ENCODE assay signal across 8 cellular contexts in the genomic region with DNA sequence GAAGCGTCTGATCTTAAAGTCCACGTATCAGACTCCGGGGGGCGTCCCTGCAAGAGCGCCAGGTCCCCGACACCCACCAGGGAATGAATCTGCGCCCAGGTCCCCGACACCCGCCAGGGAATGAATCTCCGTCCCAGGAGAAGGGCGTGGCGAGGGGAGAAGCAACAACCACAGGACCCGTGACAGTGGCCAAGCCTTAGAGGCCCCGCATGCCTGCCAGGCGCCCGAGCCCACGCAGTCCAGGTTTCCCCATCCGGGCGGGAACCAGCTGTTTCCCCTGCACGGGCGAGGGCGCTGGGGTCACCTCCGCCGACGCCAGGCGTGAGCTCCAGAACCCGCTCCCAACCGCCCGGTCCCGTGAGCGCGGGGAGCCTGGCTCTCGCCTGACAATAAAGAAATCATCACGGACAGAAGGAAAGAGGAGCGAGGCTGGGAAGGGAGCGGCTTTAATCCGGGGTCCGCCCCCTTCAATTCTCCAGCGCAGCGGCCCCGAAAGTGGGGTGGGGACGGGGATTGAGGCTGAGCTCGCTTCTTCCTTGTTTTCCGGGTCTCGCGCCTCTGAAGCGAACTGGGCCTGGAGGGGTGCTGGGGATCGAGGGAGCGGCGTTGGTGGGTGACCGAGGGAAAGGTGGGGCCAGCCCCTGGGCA. TPM values are rescaled to one million over a fixed set of nuclear protein-coding genes. Genes with fewer than 3 reads are reported as not detected.
A peak's percentile ranks its signal among the peaks of the same experiment; 100 is the strongest.
DNase-seq lines count a peak whose midpoint lies in the region; ATAC-seq, FAIRE-seq and TF ChIP-seq lines count a peak whose summit lies in the region.

No MANE protein-coding gene starts in this region.

- DNase-seq in A673 (ENCODE audit: low spot score) (no peak), H7 (peak; percentile 70), K562 (ENCODE audit: extremely low read depth in 1 of 4, low spot score in 3 of 4) (peak in 2 of 4 experiments; percentile 18 to 30), left kidney (ENCODE audit: low read depth, low spot score) (peak; percentile 33), testis (no peak), NCI-H146 (lab: John Stamatoyannopoulos, UW) (no peak)

- peak overlapping the region; percentile 46 for H3K4me2 ChIP-seq in K562 (ENCODE audit: insufficient read depth, low read length)

- H3K4me3 ChIP-seq in A673 (ENCODE audit: low read depth, low read length, poor library complexity, severe bottlenecking), result peak overlapping the region; percentile 45
- peak overlapping the region; percentile 46 for H3K4me3 ChIP-seq in H7 (ENCODE audit: insufficient read depth, low read depth, low read length)
- peak overlapping the region; percentile 29 for H3K4me3 ChIP-seq in K562
- H3K4me3 ChIP-seq in testis, result peak overlapping the region; percentile 51 to 61

- H3K9me3 ChIP-seq in A673 (ENCODE audit: low read depth, low read length, poor library complexity, severe bottlenecking) (no peaks in the 10 kb centered on the region), K562 (replicated peaks; ENCODE audit: control insufficient read depth, insufficient read depth, low read depth, low read length) (no peaks in the 10 kb centered on the region), testis (no peaks in the 10 kb centered on the region)

- WGBS in K562 (ENCODE audit: insufficient coverage, low coverage, missing lambda C conversion rate), result 26% methylated on average over 35 of the region's 51 CpGs
- 2 to 4% methylated on average over 21 to 24 of the region's 51 CpGs for WGBS in testis, 2 donors

- H4K20me1 ChIP-seq in K562 (replicated peaks; ENCODE audit: control insufficient read depth, insufficient read depth, low read length), result no peaks in the 10 kb centered on the region

- no peaks in the 10 kb centered on the region for H3K36me3 ChIP-seq in A673 (ENCODE audit: insufficient read depth, low read length, poor library complexity, severe bottlenecking)
- no peaks in the 10 kb centered on the region for H3K36me3 ChIP-seq in H7 (replicated peaks; ENCODE audit: control insufficient read depth, insufficient read depth, low read length)
- H3K36me3 ChIP-seq in K562 (ENCODE audit: control insufficient read depth, insufficient read depth, low read length), result no peaks in the 10 kb centered on the region
- H3K36me3 ChIP-seq in testis (ENCODE audit: low read depth, missing control alignments), result no peaks in the 10 kb centered on the region

- TF ChIP-seq CTCF in A673 (conservative IDR thresholded peaks at IDR 0.05; ENCODE audit: low read depth, low read length) (no peak), K562 (IDR thresholded peaks at IDR 0.05 in 2 of 3, conservative IDR thresholded peaks at IDR 0.05 in 1 of 3; ENCODE audit: insufficient read depth in 2 of 3, low read depth in 1 of 3, low read length in 3 of 3) (no peak), testis (IDR thresholded peaks at IDR 0.05) (no peak)

- H3K27ac ChIP-seq in A673 (ENCODE audit: low read depth, low read length, poor library complexity, severe bottlenecking), result no peak overlapping the region
- no peak overlapping the region for H3K27ac ChIP-seq in K562 (ENCODE audit: extremely low read depth, low read depth, low read length)
- no peak overlapping the region for H3K27ac ChIP-seq in testis

- no peak for TF ChIP-seq RAD21 in K562 (CRISPR knock-in tag; conservative IDR thresholded peaks at IDR 0.05 in 1 of 2, IDR thresholded peaks at IDR 0.05 in 1 of 2)

- intact Hi-C loops in A673 (cut with micrococcal nuclease; ENCODE audit: unreplicated experiment) (loop anchor here (2.0 to 5.0 kb wide), 2 partner anchors 339 to 351 kb away; no protein-coding TSS in a partner anchor), K562 (cut with micrococcal nuclease) (loop anchor here (2.0 kb wide), 1 partner anchor 29 kb away; the partner anchor contains the start of gene BMS1), testis (cut with DNase I; ENCODE audit: low total_unique reads) (no loop called here)

- ATAC-seq in K562 (peak; percentile 14), HG03095 (IDR thresholded peaks at IDR 0.05; ENCODE audit: unreplicated experiment) (no peak), GM18520 (IDR thresholded peaks at IDR 0.05; ENCODE audit: unreplicated experiment) (no peak)

- BruUV-seq in A673 (replicated peaks; lab: Mats Ljungman, UMichigan) (no TSS peak), K562 (replicated peaks; lab: Mats Ljungman, UMichigan) (no TSS peak)

- peak overlapping the region; percentile 74; the same call in 1 of the 2 replicates for H2AFZ ChIP-seq in K562 (ENCODE audit: low read depth, low read length)

- no peaks in the 10 kb centered on the region for H3K9me1 ChIP-seq in K562 (ENCODE audit: control insufficient read depth, insufficient read depth, low read length)

- POLR2A ChIA-PET in A673 (lab: Charles Lee; ENCODE audit: low non-redundant PET) (no interaction called here), K562 (lab: Yijun Ruan, JAX) (interaction anchor here (1.4 kb wide), 1 partner anchor 15 kb away, joined by 4 read pairs; no protein-coding TSS in a partner anchor)

- H3K9ac ChIP-seq in K562 (ENCODE audit: insufficient read depth in 1 of 2, low read depth in 2 of 2, low read length in 2 of 2), result peak overlapping the region in 1 of 2 experiments; percentile 63; a peak in 1 of 4 replicates

- no peaks in the 10 kb centered on the region for H3K79me2 ChIP-seq in K562 (ENCODE audit: control insufficient read depth, insufficient read depth, low read length)

- H3K27me3 ChIP-seq in A673 (replicated peaks; ENCODE audit: insufficient read depth, low read depth, low read length, poor library complexity), result peaks cover 39% of the 10 kb centered on the region
- peaks cover 53% of the 10 kb centered on the region for H3K27me3 ChIP-seq in H7 (ENCODE audit: control insufficient read depth, insufficient read depth, low read length)
- H3K27me3 ChIP-seq in K562 (ENCODE audit: control insufficient read depth in 2 of 2, insufficient read depth in 2 of 2, low read length in 2 of 2), result peaks cover 0 to 26% of the 10 kb centered on the region in 2 experiments; a peak in 1 of 5 replicates
- no peaks in the 10 kb centered on the region for H3K27me3 ChIP-seq in testis

- CTCF ChIA-PET in A673 (lab: Charles Lee), result interaction anchor here (0.6 to 1.0 kb wide), 4 partner anchors 23 to 417 kb away, joined by 3 to 4 read pairs (median 3); no protein-coding TSS in a partner anchor
- CTCF ChIA-PET in K562 (lab: Yijun Ruan, JAX; ENCODE audit: low intra/inter-chr PET ratio), result no interaction called here

- TF ChIP-seq POLR2A in K562 (conservative IDR thresholded peaks at IDR 0.05), result no peak
- TF ChIP-seq POLR2A in testis (IDR thresholded peaks at IDR 0.05), result no peak

- no peak for TF ChIP-seq EP300 in K562 (IDR thresholded peaks at IDR 0.05; ENCODE audit: low read length)

- no peak for FAIRE-seq in K562 (lab: Jason Lieb, UNC)

- in situ Hi-C loops in K562 (cut with MboI), result no loop called here

- H3K4me1 ChIP-seq in A673 (ENCODE audit: insufficient read depth, low read length, poor library complexity, severe bottlenecking) (peaks cover 13% of the 10 kb centered on the region), K562 (replicated peaks in 1 of 2; ENCODE audit: control insufficient read depth in 2 of 2, insufficient read depth in 2 of 2, low read length in 2 of 2) (peaks cover 0 to 28% of the 10 kb centered on the region in 2 experiments; a peak in 2 of 5 replicates), testis (no peaks in the 10 kb centered on the region)

TF ChIP-seq in K562, 482 proteins besides CTCF, POLR2A, EP300 and RAD21 (continues in another document):
- TF ChIP-seq BHLHE40 (IDR thresholded peaks at IDR 0.05; ENCODE audit: low read length) (0 out of 2 replicates have a peak, but pooled peaks have one; percentile 18), SREBF1 (IDR thresholded peaks at IDR 0.05; ENCODE audit: borderline replicate concordance, low read depth, low read length) (no peak)
- TF ChIP-seq, protein P1, sequence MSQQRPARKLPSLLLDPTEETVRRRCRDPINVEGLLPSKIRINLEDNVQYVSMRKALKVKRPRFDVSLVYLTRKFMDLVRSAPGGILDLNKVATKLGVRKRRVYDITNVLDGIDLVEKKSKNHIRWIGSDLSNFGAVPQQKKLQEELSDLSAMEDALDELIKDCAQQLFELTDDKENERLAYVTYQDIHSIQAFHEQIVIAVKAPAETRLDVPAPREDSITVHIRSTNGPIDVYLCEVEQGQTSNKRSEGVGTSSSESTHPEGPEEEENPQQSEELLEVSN (IDR thresholded peaks at IDR 0.05; ENCODE audit: borderline replicate concordance in 1 of 2, extremely low read depth in 1 of 2, insufficient read depth in 1 of 2, insufficient read length in 1 of 2, low read depth in 1 of 2, low read length in 1 of 2, poor library complexity in 1 of 2, severe bottlenecking in 1 of 2), result peak; percentile 35 to 88

RNA-seq across cellular contexts. Expression of gene BMS1, which starts 29.0 kb away (rescaled TPM):
- total RNA-seq in A673 (2021) (33.7 and 35.9 TPM in 2 replicates), K562 (2014; rRNA removed) (36.4 and 37.0 TPM in 2 replicates), K562 (2014; rRNA removed; fragmentation: Illumina TruSeq; extraction: Trizol) (46.9 and 51.6 TPM in 2 replicates), K562 (2015; rRNA removed; fragmentation: Illumina TruSeq; extraction: Trizol) (42.8 and 44.9 TPM in 2 replicates), K562 (2021) (26.8 and 32.7 TPM in 2 replicates), testis (10 to 100 TPM; 23.5 to 25.5 TPM)
- total RNA-seq in H7 (2014; rRNA removed; shearing (Covaris generic)), result 18.5 and 26.1 TPM in 2 replicates
- total RNA-seq in K562 (2011; cell fraction: chromatin; rRNA removed; ENCODE audit: low replicate concordance), result 13.1 and 30.2 TPM in 2 replicates
- 8.0 and 9.3 TPM in 2 replicates for total RNA-seq in K562 (2011; cell fraction: nucleolus; rRNA removed)
- total RNA-seq in K562 (2011; cell fraction: nucleoplasm; rRNA removed), result 12.4 and 12.9 TPM in 2 replicates
- polyA plus RNA-seq in K562 (2011; rRNA removed) (9.1 and 13.0 TPM in 2 replicates), K562 (2014; fragmentation: Illumina TruSeq; extraction: Trizol) (34.8 and 40.8 TPM in 2 replicates), K562 (2014; fragmentation: Nextera tagmentation; extraction: Ambion mirVana) (10 to 100 TPM; 11.1 to 25.7 TPM), K562 (2014; rRNA removed) (27.1 and 30.5 TPM in 2 replicates), testis (ENCODE audit: insufficient read depth, low read depth, low replicate concordance) (14.9 TPM)
- 2.9 and 5.6 TPM in 2 replicates for polyA plus RNA-seq in K562 (2011; cell fraction: cytosol; rRNA removed)
- polyA plus RNA-seq in K562 (2011; cell fraction: nucleus; rRNA removed), result 9.9 and 10.5 TPM in 2 replicates
- 12.8 and 27.5 TPM in 2 replicates for polyA plus RNA-seq in K562 (2012)
- polyA minus RNA-seq in K562 (2011; rRNA and poly(A)+ RNA removed), result 30.2 and 32.3 TPM in 2 replicates
- polyA minus RNA-seq in K562 (2011; cell fraction: cytosol; rRNA and poly(A)+ RNA removed), result 13.2 and 14.9 TPM in 2 replicates
- 9.0 and 19.2 TPM in 2 replicates for polyA minus RNA-seq in K562 (2011; cell fraction: nucleus; rRNA and poly(A)+ RNA removed)

Comparison
In these comparisons a context has a peak if more than half of its experiments do, and no peak if none do; other contexts are left out.
1. DNase-seq: peak in H7 (single experiment) and left kidney (single experiment); none in A673 (single experiment), testis (single experiment) and NCI-H146 (single experiment).
2. Peak in every context shown above with its lines, with median percentiles within 50 percentile points of each other: H3K4me3 ChIP-seq.